ENCODE assay signal across 11 cellular contexts in genomic region chr5:32445831-32446614, GRCh38. TPM values are rescaled to one million over a fixed set of nuclear protein-coding genes. Genes with fewer than 3 reads are reported as not detected.
DNase-seq lines count a peak whose midpoint lies in the region; ATAC-seq and TF ChIP-seq lines count a peak whose summit lies in the region.
"Had no signal": no experiment of that assay in that cellular context is flagged by ENCODE, and none has a peak within 500 bp of the region (broad histone marks: within the 10 kb centered on the region; RNA-seq: fewer than 3 reads in every experiment).

No MANE protein-coding gene starts in this region.

- ATAC-seq in IMR-90 (ENCODE audit: low read depth) (no peak), GM19324 (IDR thresholded peaks at IDR 0.05; ENCODE audit: low FRiP score, unreplicated experiment) (no peak), heart left ventricle (no peak)
- ATAC-seq: PC-3 had no signal

- H2BK15ac ChIP-seq in IMR-90 (ENCODE audit: low read depth, low read length) = no peak overlapping the region

- no peak overlapping the region for H4K91ac ChIP-seq in IMR-90 (ENCODE audit: insufficient read depth, low read depth, low read length)

- no TSS peak for BruUV-seq in Caco-2 (replicated peaks; lab: Mats Ljungman, UMichigan)
- BruUV-seq in IMR-90 (replicated peaks; lab: Mats Ljungman, UMichigan) = no TSS peak

- intact Hi-C loops in Caco-2 (cut with micrococcal nuclease; ENCODE audit: unreplicated experiment) = loop anchor here (1.0 kb wide), 1 partner anchor 28 kb away; no protein-coding TSS in a partner anchor
- intact Hi-C loops in IMR-90 (cut with micrococcal nuclease) = no loop called here
- intact Hi-C loops in heart left ventricle (cut with DNase I) = no loop called here

- peaks cover 6% of the 10 kb centered on the region for H3F3A ChIP-seq in neural progenitor cell (ENCODE audit: low read depth)

- H3K36me3 Mint-ChIP-seq in Caco-2 (ENCODE audit: insufficient read depth, unreplicated experiment) (peaks cover 10% of the 10 kb centered on the region), endodermal cell (ENCODE audit: low read depth) (peaks cover 16% of the 10 kb centered on the region), neural progenitor cell (peaks cover 18% of the 10 kb centered on the region)

- in situ Hi-C loops in IMR-90 (cut with MboI; ENCODE audit: low sequenced_read_pairs) = no loop called here

- no peak for TF ChIP-seq RAD21 in IMR-90 (IDR thresholded peaks at IDR 0.05; ENCODE audit: low read length)

- peak overlapping the region; percentile 97 for H3K23ac ChIP-seq in IMR-90 (ENCODE audit: low read depth, low read length)

- CTCF ChIA-PET in Caco-2 (lab: Charles Lee) = no interaction called here
- CTCF ChIA-PET in IMR-90 (lab: Yijun Ruan, JAX) = no interaction called here

- peak overlapping the region; percentile 82 for H3K4me3 Mint-ChIP-seq in Caco-2 (ENCODE audit: unreplicated experiment)
- peak overlapping the region; percentile 86 for H3K4me3 Mint-ChIP-seq in endodermal cell
- H3K4me3 Mint-ChIP-seq in neural progenitor cell = peak overlapping the region; percentile 95

- H3K4me1 ChIP-seq in Caco-2 (peaks cover 8% of the 10 kb centered on the region), IMR-90 (ENCODE audit: control insufficient read depth, insufficient read depth, low read length) (peaks cover 2% of the 10 kb centered on the region), endodermal cell (ENCODE audit: control insufficient read depth, insufficient read depth, low read length) (no peaks in the 10 kb centered on the region), neural progenitor cell (peaks cover 14% of the 10 kb centered on the region), heart left ventricle (peaks cover 0 to 40% (median 20%) of the 10 kb centered on the region in 12 donors)

- H3K9ac ChIP-seq in IMR-90 (ENCODE audit: low read depth, low read length) (no peak overlapping the region), endodermal cell (ENCODE audit: extremely low read depth, low read length, poor library complexity, severe bottlenecking) (no peak overlapping the region), neural progenitor cell (no peak overlapping the region)

- H3K27ac Mint-ChIP-seq in Caco-2 (ENCODE audit: unreplicated experiment) (peak overlapping the region; percentile 39), endodermal cell (no peak overlapping the region), neural progenitor cell (no peak overlapping the region)

- TF ChIP-seq POLR2A in IMR-90 (IDR thresholded peaks at IDR 0.05; ENCODE audit: low read depth, low read length) (no peak), heart left ventricle (IDR thresholded peaks at IDR 0.05) (no peak)

- no peak overlapping the region for H3K4me3 ChIP-seq in Caco-2 (ENCODE audit: low read depth, low read length)
- no peak overlapping the region for H3K4me3 ChIP-seq in IMR-90 (ENCODE audit: insufficient read depth, low read depth, low read length)
- H3K4me3 ChIP-seq in endodermal cell (ENCODE audit: low read length) = peak overlapping the region; percentile 88
- peak overlapping the region; percentile 96 for H3K4me3 ChIP-seq in neural progenitor cell
- H3K4me3 ChIP-seq in heart left ventricle = no peak overlapping the region
- H3K4me3 ChIP-seq: right atrium auricular region had no signal

- H4K8ac ChIP-seq in IMR-90 (ENCODE audit: low read depth in 2 of 2, low read length in 2 of 2) = peak overlapping the region in 1 of 2 experiments; percentile 92; a peak in 2 of 4 replicates

- H2AK5ac ChIP-seq in IMR-90 (ENCODE audit: low read depth, low read length) = no peak overlapping the region

- dilution Hi-C loops in IMR-90 (cut with HindIII; ENCODE audit: low sequenced_read_pairs, unreplicated experiment) = no loop called here

- H2AFZ ChIP-seq in IMR-90 (replicated peaks; ENCODE audit: low read length, poor library complexity) = no peak overlapping the region
- no peak overlapping the region for H2AFZ ChIP-seq in neural progenitor cell (replicated peaks)

- no peak overlapping the region for H2BK20ac ChIP-seq in IMR-90 (ENCODE audit: low read depth, low read length)

- TF ChIP-seq CTCF in Caco-2 (IDR thresholded peaks at IDR 0.05; ENCODE audit: insufficient read depth in 1 of 2, low read depth in 1 of 2, low read length in 1 of 2, severe bottlenecking in 1 of 2, unreplicated experiment in 1 of 2) (no peak), IMR-90 (conservative IDR thresholded peaks at IDR 0.05; ENCODE audit: low read depth, low read length) (no peak), endodermal cell (conservative IDR thresholded peaks at IDR 0.05) (no peak), neural progenitor cell (IDR thresholded peaks at IDR 0.05) (no peak), heart left ventricle (IDR thresholded peaks at IDR 0.05) (no peak)

- WGBS in IMR-90 (ENCODE audit: extremely low coverage in 2 of 2, insufficient read length in 1 of 2), 2 experiments = 67% methylated on average over 6 of the region's 23 CpGs; no CpG with 5 or more reads in 1 of the 2 experiments
- 85 to 87% methylated on average over 12 to 23 of the region's 23 CpGs for WGBS in endodermal cell (ENCODE audit: insufficient coverage in 1 of 2, insufficient read length in 1 of 2), 2 experiments
- 84 to 91% (median 89%) methylated on average over 23 of the region's 23 CpGs for WGBS in heart left ventricle, 4 donors

- H3K27me3 ChIP-seq in Caco-2 (replicated peaks; ENCODE audit: control insufficient read depth, insufficient read depth, low read length) = no peaks in the 10 kb centered on the region
- H3K27me3 ChIP-seq in IMR-90 (ENCODE audit: control insufficient read depth, insufficient read depth, low read length) = no peaks in the 10 kb centered on the region
- H3K27me3 ChIP-seq in endodermal cell (ENCODE audit: control insufficient read depth, insufficient read depth, low read length, poor library complexity, severe bottlenecking) = peaks cover 6% of the 10 kb centered on the region
- H3K27me3 ChIP-seq in neural progenitor cell = peaks cover 20% of the 10 kb centered on the region
- H3K27me3 ChIP-seq in heart left ventricle = no peaks in the 10 kb centered on the region
- H3K27me3 ChIP-seq: right atrium auricular region had no signal

- H3K18ac ChIP-seq in IMR-90 (ENCODE audit: low read depth, low read length) = no peak overlapping the region

- peaks cover 35% of the 10 kb centered on the region for H3K79me2 ChIP-seq in neural progenitor cell (ENCODE audit: low read depth)

- H3K9me3 Mint-ChIP-seq in Caco-2 (ENCODE audit: unreplicated experiment) (no peaks in the 10 kb centered on the region), endodermal cell (no peaks in the 10 kb centered on the region), neural progenitor cell (no peaks in the 10 kb centered on the region)

- DNase-seq in Caco-2 (no peak), IMR-90 (no peak), endodermal cell (no peak), neural progenitor cell (ENCODE audit: low spot score) (no peak), NCI-H524 (lab: John Stamatoyannopoulos, UW) (no peak), heart left ventricle (no peak)
- DNase-seq: aorta, GM23248, PC-3 had no signal

- H4K20me1 ChIP-seq in IMR-90 (ENCODE audit: insufficient read depth, low read length) = peaks cover 23% of the 10 kb centered on the region
- peaks cover 26% of the 10 kb centered on the region for H4K20me1 ChIP-seq in neural progenitor cell (ENCODE audit: low read depth)

- no peak overlapping the region for H2AK9ac ChIP-seq in IMR-90 (replicated peaks; ENCODE audit: low read depth, low read length, poor library complexity)

- POLR2A ChIA-PET in Caco-2 (lab: Charles Lee) = no interaction called here
- POLR2A ChIA-PET in IMR-90 (lab: Charles Lee; ENCODE audit: unreplicated experiment) = no interaction called here

- no peak overlapping the region for H3K56ac ChIP-seq in IMR-90 (ENCODE audit: extremely low read depth, insufficient read depth, low read length)

- no peaks in the 10 kb centered on the region for H3K36me3 ChIP-seq in Caco-2 (ENCODE audit: control insufficient read depth, insufficient read depth, low read length)
- H3K36me3 ChIP-seq in IMR-90 (ENCODE audit: control insufficient read depth, insufficient read depth, low read length) = no peaks in the 10 kb centered on the region
- peaks cover 11% of the 10 kb centered on the region for H3K36me3 ChIP-seq in endodermal cell (ENCODE audit: control insufficient read depth, insufficient read depth, low read length)
- H3K36me3 ChIP-seq in neural progenitor cell = no peaks in the 10 kb centered on the region
- no peaks in the 10 kb centered on the region for H3K36me3 ChIP-seq in heart left ventricle
- H3K36me3 ChIP-seq: right atrium auricular region had no signal

- H3K14ac ChIP-seq in IMR-90 (replicated peaks; ENCODE audit: low read depth, low read length) = no peak overlapping the region

- H3K27ac ChIP-seq in IMR-90 (ENCODE audit: insufficient read depth, low read length) (no peak overlapping the region), endodermal cell (ENCODE audit: low read depth, low read length) (no peak overlapping the region), neural progenitor cell (no peak overlapping the region), heart left ventricle (no peak overlapping the region)
- H3K27ac ChIP-seq: right atrium auricular region had no signal

- no peak overlapping the region for H2BK5ac ChIP-seq in IMR-90 (ENCODE audit: low read depth, low read length, poor library complexity, severe bottlenecking)

- H3K79me1 ChIP-seq in IMR-90 (ENCODE audit: low read depth in 1 of 2, low read length in 2 of 2) = peaks cover 3 to 21% of the 10 kb centered on the region in 2 experiments

- no peak overlapping the region for H4K5ac ChIP-seq in IMR-90 (ENCODE audit: low read depth, low read length)

- H2BK120ac ChIP-seq in IMR-90 (ENCODE audit: low read depth, low read length) = no peak overlapping the region

- H3K9me1 ChIP-seq in IMR-90 (ENCODE audit: insufficient read depth, low read length) = peaks cover 7% of the 10 kb centered on the region

- H3K4me1 Mint-ChIP-seq in Caco-2 (ENCODE audit: low read depth, unreplicated experiment) (peaks cover 18% of the 10 kb centered on the region), endodermal cell (peaks cover 23% of the 10 kb centered on the region), neural progenitor cell (peaks cover 24% of the 10 kb centered on the region)

- H3K27me3 Mint-ChIP-seq in Caco-2 (ENCODE audit: insufficient read depth, unreplicated experiment) = no peaks in the 10 kb centered on the region
- H3K27me3 Mint-ChIP-seq in endodermal cell (ENCODE audit: insufficient read depth) = peaks cover 32% of the 10 kb centered on the region
- peaks cover 3% of the 10 kb centered on the region for H3K27me3 Mint-ChIP-seq in neural progenitor cell (ENCODE audit: insufficient read depth, low read depth)

- H3K4ac ChIP-seq in IMR-90 (ENCODE audit: low read depth, low read length) = no peak overlapping the region

- H3K4me2 ChIP-seq in IMR-90 (ENCODE audit: low read depth, low read length) (no peak overlapping the region), neural progenitor cell (peak overlapping the region; percentile 98)

- H3K9me3 ChIP-seq in Caco-2 = no peaks in the 10 kb centered on the region
- H3K9me3 ChIP-seq in IMR-90 (ENCODE audit: control insufficient read depth, insufficient read depth, low read length) = no peaks in the 10 kb centered on the region
- peaks cover 4% of the 10 kb centered on the region for H3K9me3 ChIP-seq in endodermal cell (ENCODE audit: control insufficient read depth, low read length)
- no peaks in the 10 kb centered on the region for H3K9me3 ChIP-seq in neural progenitor cell (ENCODE audit: low read depth)
- no peaks in the 10 kb centered on the region for H3K9me3 ChIP-seq in heart left ventricle
- H3K9me3 ChIP-seq: right atrium auricular region had no signal

RNA-seq across cellular contexts. Expression of gene ZFR, which starts 1.5 kb away (rescaled TPM):
- 75.1 and 78.3 TPM in 2 replicates for total RNA-seq in Caco-2 (2022)
- total RNA-seq in IMR-90 (2012; rRNA removed) = 81.4 and 88.0 TPM in 2 replicates
- polyA plus RNA-seq in IMR-90 (2012; rRNA removed) = 30.4 and 31.1 TPM in 2 replicates
- polyA plus RNA-seq in IMR-90 (2012; cell fraction: cytosol; rRNA removed) = 10.0 and 28.3 TPM in 2 replicates
- polyA plus RNA-seq in IMR-90 (2012; cell fraction: nucleus; rRNA removed; ENCODE audit: low replicate concordance) = 29.8 and 43.0 TPM in 2 replicates
- total RNA-seq in endodermal cell = 10 to 100 TPM; 59.1 to 67.9 TPM
- polyA plus RNA-seq in endodermal cell (2013, experiment 1 of 2) = 93.1 TPM
- polyA plus RNA-seq in endodermal cell (2013, experiment 2 of 2) = 81.1 TPM
- total RNA-seq in neural progenitor cell (ENCODE audit: low replicate concordance) = 108 and 131 TPM in 2 replicates
- total RNA-seq in heart left ventricle = 10 to 100 TPM; 53.7 to 79.9 (median 63.8) TPM
- 10 to 100 TPM; 18.2 to 53.6 TPM for polyA plus RNA-seq in heart left ventricle

Comparison
In these comparisons a context has a peak if more than half of its experiments do, and no peak if none do; other contexts are left out.
1. H3K4me3 ChIP-seq: peak in endodermal cell (single experiment) and neural progenitor cell (single experiment); none in Caco-2 (single experiment), IMR-90 (single experiment) and heart left ventricle (0 of 12).
2. Peak in every context shown above with its lines, with median percentiles within 50 percentile points of each other: H3K4me3 Mint-ChIP-seq.